ENCODE assay signal across 25 cellular contexts in genomic region chr3:139364549-139364948, GRCh38. TPM values are rescaled to one million over a fixed set of nuclear protein-coding genes. Genes with fewer than 3 reads are reported as not detected.
DNase-seq lines count a peak whose midpoint lies in the region; ATAC-seq, FAIRE-seq and TF ChIP-seq lines count a peak whose summit lies in the region.
"Had no signal": no experiment of that assay in that cellular context is flagged by ENCODE, and none has a peak within 500 bp of the region (broad histone marks: within the 10 kb centered on the region; RNA-seq: fewer than 3 reads in every experiment).

No MANE protein-coding gene starts in this region.

- no peaks in the 10 kb centered on the region for H3K9me3 ChIP-seq in cardiac muscle cell (ENCODE audit: low read depth)
- no peaks in the 10 kb centered on the region for H3K9me3 ChIP-seq in heart left ventricle
- no peaks in the 10 kb centered on the region for H3K9me3 ChIP-seq in adipocyte (ENCODE audit: control insufficient read depth, low read length)
- H3K9me3 ChIP-seq in pancreas: no peaks in the 10 kb centered on the region
- H3K9me3 ChIP-seq: BE2C had no signal

- CTCF ChIA-PET in activated CD8-positive, alpha-beta T cell treated with anti-CD3 and anti-CD28 coated beads for 36 hours (lab: Charles Lee): interaction anchor here (1.5 to 1.6 kb wide), 2 partner anchors 11 to 20 kb away, joined by 3 to 9 read pairs; no protein-coding TSS in a partner anchor
- CTCF ChIA-PET in activated CD8-positive, alpha-beta T cell treated with anti-CD3 and anti-CD28 coated beads, Interleukin-2, amount 10 ng/mL, durations not matched to agents 7 days and 5 days (lab: Charles Lee): no interaction called here

- H3K9ac ChIP-seq in adipocyte (ENCODE audit: low read length): no peak overlapping the region

- peak; percentile 5 for FAIRE-seq in pancreas (lab: Jason Lieb, UNC)
- FAIRE-seq: D721Med, GM19239, H54 had no signal

- H3K4me3 ChIP-seq in cardiac muscle cell: no peak overlapping the region
- H3K4me3 ChIP-seq in heart left ventricle: no peak overlapping the region
- no peak overlapping the region for H3K4me3 ChIP-seq in adipocyte (ENCODE audit: low read length)
- no peak overlapping the region for H3K4me3 ChIP-seq in pancreas

- no peaks in the 10 kb centered on the region for H3K27me3 Mint-ChIP-seq in activated CD8-positive, alpha-beta T cell treated with anti-CD3 and anti-CD28 coated beads for 36 hours
- no peaks in the 10 kb centered on the region for H3K27me3 Mint-ChIP-seq in activated CD8-positive, alpha-beta T cell treated with anti-CD3 and anti-CD28 coated beads, Interleukin-2, amount 10 ng/mL, durations not matched to agents 7 days and 5 days (ENCODE audit: low read depth)

- DNase-seq in activated CD8-positive, alpha-beta T cell treated with anti-CD3 and anti-CD28 coated beads for 36 hours: no peak
- no peak for DNase-seq in activated CD8-positive, alpha-beta T cell treated with anti-CD3 and anti-CD28 coated beads, Interleukin-2, amount 10 ng/mL, durations not matched to agents 7 days and 5 days
- DNase-seq in cardiac muscle cell (ENCODE audit: low read depth in 1 of 2, low spot score in 1 of 2) (no peak), heart left ventricle (no peak), adipocyte (ENCODE audit: low read depth) (peak; percentile 10), pancreas (no peak)
- DNase-seq in activated CD8-positive, alpha-beta memory T cell treated with anti-CD3 and anti-CD28 coated beads, Interleukin-2, amount 50 U/mL, for 48 hours: no peak
- DNase-seq: 8988T; ACHN; BE2C; Kasumi-1; NCI-H1092 treated with DMSO at 0.1 percent for 48 hours; NCI-H1436; NCI-H187; NCI-H446 treated with DMSO at 0.1 percent for 48 hours; NCI-H526; NCI-H82; NK-92 treated with Interleukin-12 subunit alpha and Interleukin-12 subunit beta, amount 100 ng/mL, for 24 hours; PC-3 had no signal

- H3K27me3 ChIP-seq in cardiac muscle cell: no peaks in the 10 kb centered on the region
- H3K27me3 ChIP-seq in heart left ventricle: no peaks in the 10 kb centered on the region
- H3K27me3 ChIP-seq in adipocyte (replicated peaks; ENCODE audit: control insufficient read depth, insufficient read depth, low read length): no peaks in the 10 kb centered on the region
- H3K27me3 ChIP-seq in pancreas: no peaks in the 10 kb centered on the region
- H3K27me3 ChIP-seq: BE2C had no signal

- intact Hi-C loops in activated CD8-positive, alpha-beta T cell treated with anti-CD3 and anti-CD28 coated beads for 36 hours (cut with micrococcal nuclease): no loop called here
- intact Hi-C loops in heart left ventricle (cut with DNase I): no loop called here
- intact Hi-C loops in pancreas (cut with DNase I): no loop called here

- H3K4me3 Mint-ChIP-seq in activated CD8-positive, alpha-beta T cell treated with anti-CD3 and anti-CD28 coated beads for 36 hours: no peak overlapping the region
- H3K4me3 Mint-ChIP-seq in activated CD8-positive, alpha-beta T cell treated with anti-CD3 and anti-CD28 coated beads, Interleukin-2, amount 10 ng/mL, durations not matched to agents 7 days and 5 days: no peak overlapping the region
- H3K4me3 Mint-ChIP-seq: CD14-positive monocyte had no signal

- H3K36me3 ChIP-seq in cardiac muscle cell (peaks cover 98% of the 10 kb centered on the region), heart left ventricle (peaks cover 0 to 100% (median 100%) of the 10 kb centered on the region in 9 donors), adipocyte (ENCODE audit: control insufficient read depth, insufficient read depth, low read length, severe bottlenecking) (peaks cover 100% of the 10 kb centered on the region), pancreas (peaks cover 0 to 84% (median 50%) of the 10 kb centered on the region in 3 donors)

- TF ChIP-seq POLR2A in heart left ventricle (IDR thresholded peaks at IDR 0.05): no peak

- 90 to 95% (median 93%) methylated on average over 1 of the region's 1 CpG for WGBS in heart left ventricle, 4 donors
- 59 to 70% methylated on average over 1 of the region's 1 CpG for WGBS in pancreas, 2 donors

- H3K36me3 Mint-ChIP-seq in activated CD8-positive, alpha-beta T cell treated with anti-CD3 and anti-CD28 coated beads for 36 hours (ENCODE audit: low read depth): peaks cover 51% of the 10 kb centered on the region
- peaks cover 68% of the 10 kb centered on the region for H3K36me3 Mint-ChIP-seq in activated CD8-positive, alpha-beta T cell treated with anti-CD3 and anti-CD28 coated beads, Interleukin-2, amount 10 ng/mL, durations not matched to agents 7 days and 5 days (ENCODE audit: low read depth)

- H3K9me3 Mint-ChIP-seq in activated CD8-positive, alpha-beta T cell treated with anti-CD3 and anti-CD28 coated beads for 36 hours: no peaks in the 10 kb centered on the region
- H3K9me3 Mint-ChIP-seq in activated CD8-positive, alpha-beta T cell treated with anti-CD3 and anti-CD28 coated beads, Interleukin-2, amount 10 ng/mL, durations not matched to agents 7 days and 5 days (ENCODE audit: insufficient read depth): no peaks in the 10 kb centered on the region
- H3K9me3 Mint-ChIP-seq: CD14-positive monocyte had no signal

- no peak for TF ChIP-seq CTCF in activated CD8-positive, alpha-beta T cell treated with anti-CD3 and anti-CD28 coated beads for 36 hours (IDR thresholded peaks at IDR 0.05)
- TF ChIP-seq CTCF in cardiac muscle cell (IDR thresholded peaks at IDR 0.05; ENCODE audit: low read depth, low read length) (no peak), heart left ventricle (IDR thresholded peaks at IDR 0.05) (no peak), pancreas (IDR thresholded peaks at IDR 0.05) (no peak)

- POLR2A ChIA-PET in activated CD8-positive, alpha-beta T cell treated with anti-CD3 and anti-CD28 coated beads for 36 hours (lab: Charles Lee): interaction anchor here (0.9 kb wide), 1 partner anchor 25 kb away, joined by 3 read pairs; the partner anchor contains the start of gene COPB2
- POLR2A ChIA-PET in activated CD8-positive, alpha-beta T cell treated with anti-CD3 and anti-CD28 coated beads, Interleukin-2, amount 10 ng/mL, durations not matched to agents 7 days and 5 days (lab: Charles Lee): no interaction called here

- peak overlapping the region; percentile 25 for H3K27ac ChIP-seq in cardiac muscle cell
- H3K27ac ChIP-seq in heart left ventricle: no peak overlapping the region
- H3K27ac ChIP-seq in pancreas: no peak overlapping the region
- H3K27ac ChIP-seq: HL-60 had no signal

- peaks cover 7% of the 10 kb centered on the region for H3K4me1 Mint-ChIP-seq in activated CD8-positive, alpha-beta T cell treated with anti-CD3 and anti-CD28 coated beads for 36 hours (ENCODE audit: low read depth)
- peaks cover 11% of the 10 kb centered on the region for H3K4me1 Mint-ChIP-seq in activated CD8-positive, alpha-beta T cell treated with anti-CD3 and anti-CD28 coated beads, Interleukin-2, amount 10 ng/mL, durations not matched to agents 7 days and 5 days (ENCODE audit: low read depth)
- H3K4me1 Mint-ChIP-seq: CD14-positive monocyte had no signal

- ATAC-seq in activated CD8-positive, alpha-beta T cell treated with anti-CD3 and anti-CD28 coated beads for 36 hours: no peak
- no peak for ATAC-seq in activated CD8-positive, alpha-beta T cell treated with anti-CD3 and anti-CD28 coated beads, Interleukin-2, amount 10 ng/mL, durations not matched to agents 7 days and 5 days
- ATAC-seq in heart left ventricle: no peak
- peak in 1 of 4 donors; percentile 33 for ATAC-seq in pancreas
- no peak for ATAC-seq in activated CD4-positive, CD25-positive, alpha-beta regulatory T cell treated with anti-CD3 and anti-CD28 coated beads, Interleukin-2, amount 50 U/mL, for 24 hours
- ATAC-seq: PC-3 had no signal

- peak overlapping the region; percentile 15 for H3K27ac Mint-ChIP-seq in activated CD8-positive, alpha-beta T cell treated with anti-CD3 and anti-CD28 coated beads for 36 hours
- H3K27ac Mint-ChIP-seq in activated CD8-positive, alpha-beta T cell treated with anti-CD3 and anti-CD28 coated beads, Interleukin-2, amount 10 ng/mL, durations not matched to agents 7 days and 5 days: no peak overlapping the region

- H3K4me1 ChIP-seq in cardiac muscle cell (ENCODE audit: low read depth) (no peaks in the 10 kb centered on the region), heart left ventricle (peaks cover 0 to 1% (median 0%) of the 10 kb centered on the region in 12 donors), adipocyte (ENCODE audit: control insufficient read depth, insufficient read depth, low read length) (peaks cover 11% of the 10 kb centered on the region), pancreas (peaks cover 7 to 19% (median 14%) of the 10 kb centered on the region in 3 donors)
- H3K4me1 ChIP-seq: BE2C had no signal

RNA-seq across cellular contexts. Expression of gene MRPS22, which starts 20.7 kb away (rescaled TPM):
- total RNA-seq in activated CD8-positive, alpha-beta T cell treated with anti-CD3 and anti-CD28 coated beads for 36 hours: 10 to 100 TPM; 67.4 to 68.9 TPM
- total RNA-seq in activated CD8-positive, alpha-beta T cell treated with anti-CD3 and anti-CD28 coated beads, Interleukin-2, amount 10 ng/mL, durations not matched to agents 7 days and 5 days: 10 to 100 TPM; 39.7 to 41.1 TPM
- total RNA-seq in cardiac muscle cell (63.4 and 71.1 TPM in 2 replicates), heart left ventricle (10 to 100 TPM; 66.0 to 99.1 (median 74.1) TPM), pancreas (10 to 100 TPM; 17.3 to 27.2 (median 18.8) TPM)
- polyA plus RNA-seq in cardiac muscle cell (81.4 and 89.2 TPM in 2 replicates), heart left ventricle (100 to 1,000 TPM in 1 of 2 donors, 10 to 100 TPM in 1; 84.7 to 110 TPM), pancreas (10 to 100 TPM; 14.7 to 29.0 TPM)

RNA-seq across cellular contexts. Expression of gene COPB2, which starts 24.9 kb away (rescaled TPM):
- 10 to 100 TPM; 81.7 to 83.8 TPM for total RNA-seq in activated CD8-positive, alpha-beta T cell treated with anti-CD3 and anti-CD28 coated beads for 36 hours
- total RNA-seq in activated CD8-positive, alpha-beta T cell treated with anti-CD3 and anti-CD28 coated beads, Interleukin-2, amount 10 ng/mL, durations not matched to agents 7 days and 5 days: 10 to 100 TPM; 82.0 to 87.6 TPM
- 87.3 and 112 TPM in 2 replicates for total RNA-seq in cardiac muscle cell
- 151 and 166 TPM in 2 replicates for polyA plus RNA-seq in cardiac muscle cell
- 10 to 100 TPM; 40.1 to 80.2 (median 62.3) TPM for total RNA-seq in heart left ventricle
- polyA plus RNA-seq in heart left ventricle: 10 to 100 TPM; 17.7 to 75.7 TPM
- total RNA-seq in pancreas: 100 to 1,000 TPM in 4 of 6 donors, 10 to 100 TPM in 2; 62.7 to 114 (median 102) TPM
- 10 to 100 TPM; 26.9 to 63.3 TPM for polyA plus RNA-seq in pancreas
